ENCODE assay signal across 8 cellular contexts in genomic region chr6:1596088-1596852, GRCh38. TPM values are rescaled to one million over a fixed set of nuclear protein-coding genes. Genes with fewer than 3 reads are reported as not detected.
DNase-seq lines count a peak whose midpoint lies in the region; ATAC-seq and TF ChIP-seq lines count a peak whose summit lies in the region.

No MANE protein-coding gene starts in this region.

- DNase-seq in DMS153 treated with DMSO at 0.1 percent for 48 hours (lab: John Stamatoyannopoulos, UW; ENCODE audit: unreplicated experiment) (peak; percentile 35), NCI-H82 treated with DMSO at 0.1 percent for 48 hours (lab: John Stamatoyannopoulos, UW; ENCODE audit: unreplicated experiment) (peak; percentile 34), erythroblast (lab: John Stamatoyannopoulos, UW) (peak; percentile 50 to 73), stomach (peak; percentile 69)
- peak; percentile 82 for DNase-seq in activated CD8-positive, alpha-beta memory T cell treated with anti-CD3 and anti-CD28 coated beads, Interleukin-2, amount 50 U/mL, for 48 hours
- DNase-seq in naive thymus-derived CD8-positive, alpha-beta T cell: peak; percentile 38 to 72 (median 64)

- CTCF ChIA-PET in HEK293 (lab: Yijun Ruan, JAX): interaction anchor here (0.5 to 4.6 kb wide), 77 partner anchors 9 to 1534 kb away, joined by 3 to 43 read pairs (median 3); partner anchors contain the start of gene MYLK4

- TF ChIP-seq EP300 in stomach (IDR thresholded peaks at IDR 0.05): no peak

- ATAC-seq in naive thymus-derived CD8-positive, alpha-beta T cell: peak; percentile 80 to 90
- ATAC-seq in HG03135 (IDR thresholded peaks at IDR 0.05; ENCODE audit: unreplicated experiment): no peak

- H3K4me1 ChIP-seq in HEK293 (ENCODE audit: control insufficient read depth, insufficient read depth, low read length) (peaks cover 31% of the 10 kb centered on the region), stomach (peaks cover 3 to 11% (median 9%) of the 10 kb centered on the region in 4 donors)

- H3K4me1 Mint-ChIP-seq in naive thymus-derived CD8-positive, alpha-beta T cell: peaks cover 2 to 12% (median 8%) of the 10 kb centered on the region in 4 donors

- no peaks in the 10 kb centered on the region for H3K9me3 ChIP-seq in HEK293 (ENCODE audit: control insufficient read depth, insufficient read depth, low read depth, low read length)
- no peaks in the 10 kb centered on the region for H3K9me3 ChIP-seq in stomach

- peak; percentile 94 for TF ChIP-seq CTCF in HEK293 (tag by site-specific recombination; IDR thresholded peaks at IDR 0.05)
- TF ChIP-seq CTCF in stomach (IDR thresholded peaks at IDR 0.05): peak in 6 of 7 experiments; percentile 16 to 96 (median 88)

- no peaks in the 10 kb centered on the region for H3K36me3 Mint-ChIP-seq in naive thymus-derived CD8-positive, alpha-beta T cell

- H3K36me3 ChIP-seq in HEK293 (ENCODE audit: control insufficient read depth in 2 of 2, insufficient read depth in 1 of 2, low read length in 2 of 2): no peaks in the 10 kb centered on the region
- no peaks in the 10 kb centered on the region for H3K36me3 ChIP-seq in stomach

- H3K27me3 ChIP-seq in stomach: peaks cover 0 to 84% (median 43%) of the 10 kb centered on the region in 3 donors

- peak overlapping the region in 8 of 10 donors; percentile 32 to 72 (median 54) for H3K4me3 Mint-ChIP-seq in naive thymus-derived CD8-positive, alpha-beta T cell

- peak overlapping the region in 1 of 10 donors; percentile 40 for H3K27ac Mint-ChIP-seq in naive thymus-derived CD8-positive, alpha-beta T cell

- TF ChIP-seq POLR2A in erythroblast (IDR thresholded peaks at IDR 0.05; ENCODE audit: low read length): no peak
- no peak for TF ChIP-seq POLR2A in stomach (IDR thresholded peaks at IDR 0.05)

- H3K27me3 Mint-ChIP-seq in naive thymus-derived CD8-positive, alpha-beta T cell: peaks cover 31 to 73% (median 56%) of the 10 kb centered on the region in 5 donors

- WGBS in stomach, 5 donors: 16 to 21% (median 18%) methylated on average over 19 to 25 of the region's 25 CpGs

- intact Hi-C loops in stomach (cut with DNase I; ENCODE audit: low total_unique reads): loop anchor here (5.0 to 10.0 kb wide), 2 partner anchors 1046 to 1159 kb away; partner anchors contain the start of gene MYLK4

- H3K9me3 Mint-ChIP-seq in naive thymus-derived CD8-positive, alpha-beta T cell: no peaks in the 10 kb centered on the region

- POLR2A ChIA-PET in HEK293 (lab: Yijun Ruan, JAX): interaction anchor here (3.3 kb wide), 1 partner anchor 14 kb away, joined by 24 read pairs; the partner anchor contains the start of gene FOXC1
- POLR2A ChIA-PET in naive thymus-derived CD8-positive, alpha-beta T cell (lab: Charles Lee): interaction anchor here (0.7 to 1.3 kb wide), 2 partner anchors 14 to 1038 kb away, joined by 4 read pairs; no protein-coding TSS in a partner anchor

- peak overlapping the region; percentile 90 for H3K27ac ChIP-seq in HEK293 (ENCODE audit: extremely low read depth, low read depth, low read length)
- H3K27ac ChIP-seq in stomach: no peak overlapping the region

- H3K4me3 ChIP-seq in HEK293 (ENCODE audit: low read depth, low read length) (peak overlapping the region; percentile 5), stomach (peak overlapping the region in 2 of 4 donors; percentile 8 to 27)

TF ChIP-seq in HEK293, 187 proteins besides CTCF, POLR2A, EP300 and RAD21:
- TF ChIP-seq ZNF2 (tag by site-specific recombination; IDR thresholded peaks at IDR 0.05) (peak; percentile 58; the same call in 1 of the 2 replicates), ZEB2 (tag by site-specific recombination; IDR thresholded peaks at IDR 0.05) (peak; percentile 30; the same call in 1 of the 2 replicates), GLIS2 (tag by site-specific recombination; IDR thresholded peaks at IDR 0.05) (no peak), ZNF37A (tag by site-specific recombination; IDR thresholded peaks at IDR 0.05) (no peak), MEIS1 (CRISPR knock-in tag; IDR thresholded peaks at IDR 0.05; ENCODE audit: borderline replicate concordance) (no peak), KLF10 (tag by site-specific recombination; IDR thresholded peaks at IDR 0.05) (0 out of 2 replicates have a peak, but pooled peaks have one; percentile 11), ZNF654 (tag by site-specific recombination; IDR thresholded peaks at IDR 0.05; ENCODE audit: low read depth) (peak; percentile 97), ZNF776 (tag by site-specific recombination; IDR thresholded peaks at IDR 0.05; ENCODE audit: borderline replicate concordance) (no peak), ZNF114 (tag by site-specific recombination; IDR thresholded peaks at IDR 0.05) (no peak), ZSCAN30 (tag by site-specific recombination; IDR thresholded peaks at IDR 0.05) (peak; percentile 49; the same call in 1 of the 2 replicates), ZBTB20 (tag by site-specific recombination; IDR thresholded peaks at IDR 0.05) (peak; percentile 23; the same call in 1 of the 2 replicates), ZBTB44 (tag by site-specific recombination; IDR thresholded peaks at IDR 0.05) (0 out of 2 replicates have a peak, but pooled peaks have one; percentile 19)
- TF ChIP-seq, protein P1, sequence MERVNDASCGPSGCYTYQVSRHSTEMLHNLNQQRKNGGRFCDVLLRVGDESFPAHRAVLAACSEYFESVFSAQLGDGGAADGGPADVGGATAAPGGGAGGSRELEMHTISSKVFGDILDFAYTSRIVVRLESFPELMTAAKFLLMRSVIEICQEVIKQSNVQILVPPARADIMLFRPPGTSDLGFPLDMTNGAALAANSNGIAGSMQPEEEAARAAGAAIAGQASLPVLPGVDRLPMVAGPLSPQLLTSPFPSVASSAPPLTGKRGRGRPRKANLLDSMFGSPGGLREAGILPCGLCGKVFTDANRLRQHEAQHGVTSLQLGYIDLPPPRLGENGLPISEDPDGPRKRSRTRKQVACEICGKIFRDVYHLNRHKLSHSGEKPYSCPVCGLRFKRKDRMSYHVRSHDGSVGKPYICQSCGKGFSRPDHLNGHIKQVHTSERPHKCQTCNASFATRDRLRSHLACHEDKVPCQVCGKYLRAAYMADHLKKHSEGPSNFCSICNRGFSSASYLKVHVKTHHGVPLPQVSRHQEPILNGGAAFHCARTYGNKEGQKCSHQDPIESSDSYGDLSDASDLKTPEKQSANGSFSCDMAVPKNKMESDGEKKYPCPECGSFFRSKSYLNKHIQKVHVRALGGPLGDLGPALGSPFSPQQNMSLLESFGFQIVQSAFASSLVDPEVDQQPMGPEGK (tag by site-specific recombination; IDR thresholded peaks at IDR 0.05): peak; percentile 43; the same call in 1 of the 2 replicates
TF ChIP-seq in HEK293: peak in this region for 8.

RNA-seq across cellular contexts. Expression of gene FOXC1, which starts 13.4 kb away (rescaled TPM):
- total RNA-seq in naive thymus-derived CD8-positive, alpha-beta T cell: not detected
- not detected for polyA plus RNA-seq in naive thymus-derived CD8-positive, alpha-beta T cell
- total RNA-seq in stomach: 1 to 10 TPM; 2.0 to 8.3 (median 4.7) TPM
- polyA plus RNA-seq in stomach: 1 to 10 TPM in 1 of 3 donors, under 1 TPM in 2; 0.25 to 1.7 (median 0.31) TPM
